8 cellular contexts compared by ENCODE assay signal in genomic region chr13:44437356-44438233, GRCh38.
DNase-seq lines count a peak whose midpoint lies in the region; ATAC-seq and TF ChIP-seq lines count a peak whose summit lies in the region.

No MANE protein-coding gene starts in this region.

- H2AFZ ChIP-seq in PC-9, result no peak overlapping the region

- H3K79me2 ChIP-seq in PC-9 (ENCODE audit: low read depth), result peaks cover 76% of the 10 kb centered on the region

- H3K36me3 ChIP-seq in CD8-positive, alpha-beta T cell (ENCODE audit: insufficient read depth, low read length), result no peaks in the 10 kb centered on the region
- H3K36me3 ChIP-seq in PC-9 (ENCODE audit: low read depth) (peaks cover 23% of the 10 kb centered on the region), mesodermal cell (ENCODE audit: control insufficient read depth, insufficient read depth, low read length) (peaks cover 23% of the 10 kb centered on the region), mucosa of descending colon (ENCODE audit: low read depth) (no peaks in the 10 kb centered on the region)

- intact Hi-C loops in CD8-positive, alpha-beta T cell (cut with DNase I, micrococcal nuclease), result loop anchor here (1.0 to 10.0 kb wide), 10 partner anchors 140 to 1353 kb away; partner anchors contain the start of gene TSC22D1 (in 2 of the 2)
- intact Hi-C loops in PC-9 (cut with micrococcal nuclease; ENCODE audit: unreplicated experiment) (loop anchor here (1.0 to 5.0 kb wide), 6 partner anchors 35 to 529 kb away; no protein-coding TSS in a partner anchor), mucosa of descending colon (cut with DNase I, micrococcal nuclease) (loop anchor here (5.0 to 10.0 kb wide), 3 partner anchors 383 to 530 kb away; no protein-coding TSS in a partner anchor)

- no peaks in the 10 kb centered on the region for H3K9me3 ChIP-seq in CD8-positive, alpha-beta T cell (ENCODE audit: low read length)
- H3K9me3 ChIP-seq in PC-9 (ENCODE audit: insufficient read depth, low read depth) (no peaks in the 10 kb centered on the region), mesodermal cell (ENCODE audit: control insufficient read depth, low read length) (no peaks in the 10 kb centered on the region), mucosa of descending colon (no peaks in the 10 kb centered on the region)

- DNase-seq in CD8-positive, alpha-beta T cell, result no peak
- peak in 1 of 2 experiments; percentile 40 for DNase-seq in PC-9
- DNase-seq in dedifferentiated amniotic fluid mesenchymal stem cell (ENCODE audit: extremely low spot score), result peak; percentile 74
- no peak for DNase-seq in mucosa of descending colon

- POLR2A ChIA-PET in CD8-positive, alpha-beta T cell (lab: Charles Lee), result interaction anchor here (0.8 to 1.5 kb wide), 2 partner anchors 231 to 247 kb away, joined by 3 to 4 read pairs; no protein-coding TSS in a partner anchor
- POLR2A ChIA-PET in PC-9 (lab: Charles Lee; ENCODE audit: unreplicated experiment), result interaction anchor here (0.6 to 1.5 kb wide), 16 partner anchors 34 to 1204 kb away, joined by 3 to 16 read pairs (median 7); no protein-coding TSS in a partner anchor

- H3K4me3 ChIP-seq in CD8-positive, alpha-beta T cell (ENCODE audit: low read depth, low read length), result peak overlapping the region; percentile 38
- H3K4me3 ChIP-seq in PC-9, result peak overlapping the region; percentile 86
- peak overlapping the region; percentile 75 for H3K4me3 ChIP-seq in mesodermal cell (ENCODE audit: extremely low read depth, insufficient read depth, low read length, poor library complexity, severe bottlenecking)
- H3K4me3 ChIP-seq in mucosa of descending colon, result no peak overlapping the region

- no peaks in the 10 kb centered on the region for H3K27me3 ChIP-seq in CD8-positive, alpha-beta T cell (ENCODE audit: insufficient read depth, low read length)
- H3K27me3 ChIP-seq in PC-9 (ENCODE audit: insufficient read depth, low read depth), result no peaks in the 10 kb centered on the region

- peaks cover 46% of the 10 kb centered on the region for H3F3A ChIP-seq in PC-9 (ENCODE audit: insufficient read depth, low read depth)

- no peak overlapping the region for H3K27ac Mint-ChIP-seq in CD8-positive, alpha-beta T cell

- peaks cover 24% of the 10 kb centered on the region for H3K4me1 ChIP-seq in CD8-positive, alpha-beta T cell (ENCODE audit: insufficient read depth, low read length)
- H3K4me1 ChIP-seq in PC-9 (replicated peaks; ENCODE audit: insufficient read depth) (peaks cover 33% of the 10 kb centered on the region), mesodermal cell (ENCODE audit: control insufficient read depth, insufficient read depth, low read length, poor library complexity, severe bottlenecking) (peaks cover 8% of the 10 kb centered on the region), mucosa of descending colon (ENCODE audit: low read depth) (peaks cover 15% of the 10 kb centered on the region)

- CTCF ChIA-PET in CD8-positive, alpha-beta T cell (lab: Charles Lee), result interaction anchor here (0.7 to 7.3 kb wide), 16 partner anchors 10 to 537 kb away, joined by 3 to 89 read pairs (median 4); no protein-coding TSS in a partner anchor
- CTCF ChIA-PET in PC-9 (lab: Charles Lee), result interaction anchor here (0.5 to 1.5 kb wide), 3 partner anchors 137 to 529 kb away, joined by 6 to 10 read pairs (median 7); no protein-coding TSS in a partner anchor

- H3K4me2 ChIP-seq in PC-9, result peak overlapping the region; percentile 90

- H4K20me1 ChIP-seq in PC-9 (ENCODE audit: insufficient read depth), result peaks cover 15% of the 10 kb centered on the region

- H3K27ac ChIP-seq in CD8-positive, alpha-beta T cell (ENCODE audit: low read depth, low read length), result no peak overlapping the region
- peak overlapping the region; percentile 77 for H3K27ac ChIP-seq in PC-9
- H3K27ac ChIP-seq in mesodermal cell (ENCODE audit: low read depth, low read length, severe bottlenecking), result peak overlapping the region; percentile 86

- no TSS peak for BruUV-seq in PC-9 (replicated peaks; lab: Mats Ljungman, UMichigan)

- WGBS in mesodermal cell (ENCODE audit: insufficient coverage in 2 of 2), 2 experiments, result 25 to 46% methylated on average over 1 of the region's 5 CpGs

- no peaks in the 10 kb centered on the region for H3K9me3 Mint-ChIP-seq in CD8-positive, alpha-beta T cell

- peaks cover 5% of the 10 kb centered on the region for H3K27me3 Mint-ChIP-seq in CD8-positive, alpha-beta T cell (ENCODE audit: low read depth)

- ATAC-seq in CD8-positive, alpha-beta T cell, result peak; percentile 22
- ATAC-seq in HG03378 (IDR thresholded peaks at IDR 0.05; ENCODE audit: unreplicated experiment) (peak; percentile 49), GM19351 (IDR thresholded peaks at IDR 0.05; ENCODE audit: unreplicated experiment) (no peak), mucosa of descending colon (no peak), HG02938 (IDR thresholded peaks at IDR 0.05; ENCODE audit: unreplicated experiment) (no peak)

- peaks cover 29% of the 10 kb centered on the region for H3K4me1 Mint-ChIP-seq in CD8-positive, alpha-beta T cell (ENCODE audit: low read depth)

- TF ChIP-seq CTCF in CD8-positive, alpha-beta T cell (IDR thresholded peaks at IDR 0.05), result peak; percentile 67
- TF ChIP-seq CTCF in PC-9 (conservative IDR thresholded peaks at IDR 0.05) (peak; percentile 70), mucosa of descending colon (IDR thresholded peaks at IDR 0.05) (no peak)

- H3K4me3 Mint-ChIP-seq in CD8-positive, alpha-beta T cell, result peak overlapping the region; percentile 89

- peaks cover 12% of the 10 kb centered on the region for H3K36me3 Mint-ChIP-seq in CD8-positive, alpha-beta T cell

- H3K9me2 ChIP-seq in PC-9 (ENCODE audit: insufficient read depth), result no peaks in the 10 kb centered on the region

Comparison
In these comparisons a context has a peak if more than half of its experiments do, and no peak if none do; other contexts are left out.
1. ATAC-seq: peak in CD8-positive, alpha-beta T cell (single experiment) and HG03378 (single experiment); none in GM19351 (single experiment), mucosa of descending colon (single experiment) and HG02938 (single experiment).